Comparison of ENCODE assay signal across 11 cellular contexts in the genomic region with DNA sequence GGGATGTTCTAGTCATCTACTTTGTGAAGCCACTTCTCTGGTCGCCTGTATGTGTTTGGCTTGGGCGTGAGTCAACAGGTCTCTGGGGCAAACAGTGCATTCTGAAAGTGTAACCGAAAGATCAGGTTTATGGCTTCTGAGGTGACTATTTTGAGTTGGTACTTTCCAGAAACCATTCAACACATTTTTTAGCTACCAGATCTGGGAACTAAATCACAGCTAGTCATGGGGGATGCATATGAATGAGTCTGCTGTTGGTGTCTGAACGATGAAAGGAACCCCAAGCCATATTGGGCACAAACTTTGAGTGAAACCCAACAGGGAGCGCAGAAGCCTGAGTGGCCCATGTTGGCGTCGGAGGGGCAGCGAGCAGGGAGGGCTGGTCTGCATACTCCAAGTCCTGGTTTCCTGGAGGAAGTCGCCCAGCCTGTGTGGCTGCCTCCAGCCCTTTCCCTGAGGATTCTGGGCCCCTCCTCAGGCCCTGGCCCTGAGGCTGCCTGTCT. TPM values are rescaled to one million over a fixed set of nuclear protein-coding genes. Genes with fewer than 3 reads are reported as not detected.
A peak's percentile ranks its signal among the peaks of the same experiment; 100 is the strongest.
DNase-seq lines count a peak whose midpoint lies in the region; ATAC-seq and TF ChIP-seq lines count a peak whose summit lies in the region.
"Had no signal": no experiment of that assay in that cellular context is flagged by ENCODE, and none has a peak within 500 bp of the region (broad histone marks: within the 10 kb centered on the region; RNA-seq: fewer than 3 reads in every experiment).

No MANE protein-coding gene starts in this region.

- H3K27ac ChIP-seq in stomach (peak overlapping the region in 1 of 5 donors; percentile 67), tibial nerve (no peak overlapping the region)

- H3K9me3 ChIP-seq in stomach (no peaks in the 10 kb centered on the region), tibial nerve (no peaks in the 10 kb centered on the region)

- TF ChIP-seq EP300 in stomach (IDR thresholded peaks at IDR 0.05) (no peak), tibial nerve (IDR thresholded peaks at IDR 0.05) (no peak)

- H3K4me3 Mint-ChIP-seq in activated naive CD8-positive, alpha-beta T cell treated with anti-CD3 and anti-CD28 coated beads, Interleukin-2, amount 50 U/mL, for 24 hours, result no peak overlapping the region
- no peak overlapping the region for H3K4me3 Mint-ChIP-seq in activated naive CD8-positive, alpha-beta T cell treated with anti-CD3 and anti-CD28 coated beads for 36 hours
- no peak overlapping the region for H3K4me3 Mint-ChIP-seq in activated T-helper 2 cell treated with anti-CD3 and anti-CD28 coated beads, Interferon-gamma antibody, Interleukin-2, Interleukin-4, amounts not matched to agents 10 μg/mL and 5 μg/mL and 100 μg/mL, durations not matched to agents 14 hours and 24 hours and 36 hours (ENCODE audit: low read depth)

- no peaks in the 10 kb centered on the region for H3K36me3 Mint-ChIP-seq in activated naive CD8-positive, alpha-beta T cell treated with anti-CD3 and anti-CD28 coated beads, Interleukin-2, amount 50 U/mL, for 24 hours (ENCODE audit: low read depth)
- no peaks in the 10 kb centered on the region for H3K36me3 Mint-ChIP-seq in activated naive CD8-positive, alpha-beta T cell treated with anti-CD3 and anti-CD28 coated beads for 36 hours
- no peaks in the 10 kb centered on the region for H3K36me3 Mint-ChIP-seq in activated T-helper 2 cell treated with anti-CD3 and anti-CD28 coated beads, Interferon-gamma antibody, Interleukin-2, Interleukin-4, amounts not matched to agents 10 μg/mL and 5 μg/mL and 100 μg/mL, durations not matched to agents 14 hours and 24 hours and 36 hours (ENCODE audit: low read depth)

- H3K27me3 Mint-ChIP-seq in activated naive CD8-positive, alpha-beta T cell treated with anti-CD3 and anti-CD28 coated beads, Interleukin-2, amount 50 U/mL, for 24 hours, result peaks cover 3% of the 10 kb centered on the region
- H3K27me3 Mint-ChIP-seq in activated naive CD8-positive, alpha-beta T cell treated with anti-CD3 and anti-CD28 coated beads for 36 hours, result peaks cover 5% of the 10 kb centered on the region
- H3K27me3 Mint-ChIP-seq in activated T-helper 2 cell treated with anti-CD3 and anti-CD28 coated beads, Interferon-gamma antibody, Interleukin-2, Interleukin-4, amounts not matched to agents 10 μg/mL and 5 μg/mL and 100 μg/mL, durations not matched to agents 14 hours and 24 hours and 36 hours (ENCODE audit: low read depth), result peaks cover 26% of the 10 kb centered on the region

- H3K4me3 ChIP-seq in stomach (no peak overlapping the region), tibial nerve (no peak overlapping the region)

- no peaks in the 10 kb centered on the region for H3K27me3 ChIP-seq in stomach
- H3K27me3 ChIP-seq in tibial nerve, result no peaks in the 10 kb centered on the region

- no peak for DNase-seq in activated naive CD8-positive, alpha-beta T cell treated with anti-CD3 and anti-CD28 coated beads, Interleukin-2, amount 50 U/mL, for 24 hours
- DNase-seq in activated naive CD8-positive, alpha-beta T cell treated with anti-CD3 and anti-CD28 coated beads for 36 hours, result no peak
- DNase-seq in stomach (peak; percentile 24), tibial nerve (ENCODE audit: low spot score in 2 of 2) (no peak), AG08395 (ENCODE audit: low spot score) (no peak)
- DNase-seq in activated T-helper 2 cell treated with anti-CD3 and anti-CD28 coated beads, Interferon-gamma antibody, Interleukin-2, Interleukin-4, amounts not matched to agents 10 μg/mL and 5 μg/mL and 100 μg/mL, durations not matched to agents 14 hours and 24 hours and 36 hours (ENCODE audit: low spot score), result no peak
- DNase-seq: NCI-H1105 treated with DMSO at 0.1 percent for 48 hours, posterior cingulate gyrus had no signal

- 75 to 88% (median 77%) methylated on average over 8 to 9 of the region's 9 CpGs for WGBS in stomach, 5 donors
- WGBS in tibial nerve, 2 donors, result 86 to 94% methylated on average over 9 of the region's 9 CpGs

- no peak for TF ChIP-seq POLR2A in stomach (IDR thresholded peaks at IDR 0.05)
- no peak for TF ChIP-seq POLR2A in tibial nerve (IDR thresholded peaks at IDR 0.05)

- peaks cover 0 to 3% (median 0%) of the 10 kb centered on the region in 4 donors for H3K4me1 ChIP-seq in stomach
- H3K4me1 ChIP-seq in tibial nerve, result peaks cover 0 to 22% (median 6%) of the 10 kb centered on the region in 4 donors

- peak; percentile 45 for ATAC-seq in activated naive CD8-positive, alpha-beta T cell treated with anti-CD3 and anti-CD28 coated beads, Interleukin-2, amount 50 U/mL, for 24 hours
- peak; percentile 84 for ATAC-seq in GM21528 (IDR thresholded peaks at IDR 0.05; ENCODE audit: low FRiP score, unreplicated experiment)
- peak; percentile 94 for ATAC-seq in HG03196 (IDR thresholded peaks at IDR 0.05; ENCODE audit: unreplicated experiment)

- H3K36me3 ChIP-seq in stomach, result no peaks in the 10 kb centered on the region
- H3K36me3 ChIP-seq in tibial nerve, result no peaks in the 10 kb centered on the region

- TF ChIP-seq CTCF in stomach (IDR thresholded peaks at IDR 0.05) (no peak), tibial nerve (IDR thresholded peaks at IDR 0.05) (no peak)

- intact Hi-C loops in stomach (cut with DNase I; ENCODE audit: low total_unique reads), result no loop called here
- intact Hi-C loops in activated T-helper 2 cell treated with anti-CD3 and anti-CD28 coated beads, Interferon-gamma antibody, Interleukin-2, Interleukin-4, amounts not matched to agents 10 μg/mL and 5 μg/mL and 100 μg/mL, durations not matched to agents 14 hours and 24 hours and 36 hours (cut with micrococcal nuclease), result loop anchor here (2.0 kb wide), 1 partner anchor 13 kb away; no protein-coding TSS in a partner anchor

- H3K4me1 Mint-ChIP-seq in activated naive CD8-positive, alpha-beta T cell treated with anti-CD3 and anti-CD28 coated beads, Interleukin-2, amount 50 U/mL, for 24 hours, result peaks cover 5% of the 10 kb centered on the region
- H3K4me1 Mint-ChIP-seq in activated naive CD8-positive, alpha-beta T cell treated with anti-CD3 and anti-CD28 coated beads for 36 hours, result peaks cover 14% of the 10 kb centered on the region
- H3K4me1 Mint-ChIP-seq in activated T-helper 2 cell treated with anti-CD3 and anti-CD28 coated beads, Interferon-gamma antibody, Interleukin-2, Interleukin-4, amounts not matched to agents 10 μg/mL and 5 μg/mL and 100 μg/mL, durations not matched to agents 14 hours and 24 hours and 36 hours (ENCODE audit: low read depth), result peaks cover 16% of the 10 kb centered on the region

- no peaks in the 10 kb centered on the region for H3K9me3 Mint-ChIP-seq in activated naive CD8-positive, alpha-beta T cell treated with anti-CD3 and anti-CD28 coated beads, Interleukin-2, amount 50 U/mL, for 24 hours
- no peaks in the 10 kb centered on the region for H3K9me3 Mint-ChIP-seq in activated naive CD8-positive, alpha-beta T cell treated with anti-CD3 and anti-CD28 coated beads for 36 hours
- no peaks in the 10 kb centered on the region for H3K9me3 Mint-ChIP-seq in activated T-helper 2 cell treated with anti-CD3 and anti-CD28 coated beads, Interferon-gamma antibody, Interleukin-2, Interleukin-4, amounts not matched to agents 10 μg/mL and 5 μg/mL and 100 μg/mL, durations not matched to agents 14 hours and 24 hours and 36 hours

- H3K27ac Mint-ChIP-seq in activated naive CD8-positive, alpha-beta T cell treated with anti-CD3 and anti-CD28 coated beads, Interleukin-2, amount 50 U/mL, for 24 hours, result no peak overlapping the region
- no peak overlapping the region for H3K27ac Mint-ChIP-seq in activated naive CD8-positive, alpha-beta T cell treated with anti-CD3 and anti-CD28 coated beads for 36 hours
- no peak overlapping the region for H3K27ac Mint-ChIP-seq in activated T-helper 2 cell treated with anti-CD3 and anti-CD28 coated beads, Interferon-gamma antibody, Interleukin-2, Interleukin-4, amounts not matched to agents 10 μg/mL and 5 μg/mL and 100 μg/mL, durations not matched to agents 14 hours and 24 hours and 36 hours

RNA-seq across cellular contexts. Expression of a gene that starts 35.3 kb away (rescaled TPM):
- total RNA-seq in activated naive CD8-positive, alpha-beta T cell treated with anti-CD3 and anti-CD28 coated beads for 36 hours, result not detected
- total RNA-seq in stomach, result 1 to 10 TPM in 1 of 5 donors, under 1 TPM in 3, not detected in 1; 0.58 to 6.1 (median 0.91) TPM
- 1 to 10 TPM in 2 of 3 donors, under 1 TPM in 1; 0.95 to 2.7 (median 2.3) TPM for polyA plus RNA-seq in stomach
- 1 to 10 TPM in 1 of 4 donors, under 1 TPM in 3; 0.22 to 1.0 (median 0.50) TPM for total RNA-seq in tibial nerve
- total RNA-seq in activated T-helper 2 cell treated with anti-CD3 and anti-CD28 coated beads, Interferon-gamma antibody, Interleukin-2, Interleukin-4, amounts not matched to agents 10 μg/mL and 5 μg/mL and 100 μg/mL, durations not matched to agents 14 hours and 24 hours and 36 hours, result 0.67 and 0.68 TPM in 2 replicates
- polyA plus RNA-seq: BJ had no signal
